ENCODE assay signal across 9 cellular contexts in genomic region chr10:45373783-45374450, GRCh38. TPM values are rescaled to one million over a fixed set of nuclear protein-coding genes. Genes with fewer than 3 reads are reported as not detected.
DNase-seq lines count a peak whose midpoint lies in the region; ATAC-seq, FAIRE-seq and TF ChIP-seq lines count a peak whose summit lies in the region.
"Had no signal": no experiment of that assay in that cellular context is flagged by ENCODE, and none has a peak within 500 bp of the region (broad histone marks: within the 10 kb centered on the region; RNA-seq: fewer than 3 reads in every experiment).

Gene ALOX5, plus strand, starts transcription at chr10:45374216. Its CDS starts 64 bp downstream, at chr10:45374280.

- H4K20me1 ChIP-seq in OCI-LY7 (ENCODE audit: insufficient read depth, low read length), result peaks cover 30% of the 10 kb centered on the region
- no peaks in the 10 kb centered on the region for H4K20me1 ChIP-seq in GM12878 (ENCODE audit: control insufficient read depth, insufficient read depth)
- no peaks in the 10 kb centered on the region for H4K20me1 ChIP-seq in keratinocyte (ENCODE audit: control insufficient read depth, extremely low read depth, insufficient read depth, low read length)

- in situ Hi-C loops in GM12878 (cut with MboI), result no loop called here

- H3K9me3 Mint-ChIP-seq in stimulated activated effector memory CD8-positive, alpha-beta T cell treated with anti-CD3 and anti-CD28 coated beads, Interleukin-12 subunit alpha, Interleukin-12 subunit beta, amount 100 ng/mL, for 72 hours, result no peaks in the 10 kb centered on the region

- BruUV-seq in OCI-LY7 (replicated peaks; lab: Mats Ljungman, UMichigan) (no TSS peak), GM12878 (replicated peaks; lab: Mats Ljungman, UMichigan) (no TSS peak)

- peak; percentile 52 for FAIRE-seq in GM12878 (lab: Jason Lieb, UNC)
- no peak for FAIRE-seq in keratinocyte (lab: Jason Lieb, UNC)

- peak within 1 kb of the TSS; percentile 98 for H3K27ac ChIP-seq in OCI-LY7 (ENCODE audit: low read depth, low read length, poor library complexity, severe bottlenecking)
- peak within 1 kb of the TSS; percentile 74 for H3K27ac ChIP-seq in GM12878 (ENCODE audit: control insufficient read depth, insufficient read depth)
- H3K27ac ChIP-seq in keratinocyte (ENCODE audit: control insufficient read depth, insufficient read depth, low read length), result no peak within 1 kb of the TSS
- H3K27ac ChIP-seq: SJSA1 had no signal

- no peaks in the 10 kb centered on the region for H3K9me1 ChIP-seq in keratinocyte (ENCODE audit: control insufficient read depth, extremely low read depth, insufficient read depth, low read length)

- no peak within 1 kb of the TSS for H3K27ac Mint-ChIP-seq in stimulated activated effector memory CD8-positive, alpha-beta T cell treated with anti-CD3 and anti-CD28 coated beads, Interleukin-12 subunit alpha, Interleukin-12 subunit beta, amount 100 ng/mL, for 72 hours

- H2AFZ ChIP-seq in OCI-LY7 (ENCODE audit: low read length) (peak within 1 kb of the TSS; percentile 0; the same call in 1 of the 2 replicates), GM12878 (ENCODE audit: control insufficient read depth, low read depth, low read length) (peak within 1 kb of the TSS; percentile 55), keratinocyte (ENCODE audit: control insufficient read depth, low read length) (peak within 1 kb of the TSS; percentile 19)

- RAD21 ChIA-PET in GM12878 (lab: Charles Lee; ENCODE audit: unreplicated experiment), result interaction anchor here (0.9 kb wide), 1 partner anchor 35 kb away, joined by 3 read pairs; no protein-coding TSS in a partner anchor

- no peaks in the 10 kb centered on the region for H3K9me2 ChIP-seq in OCI-LY7 (ENCODE audit: insufficient read depth, low read length)

- peak; percentile 49 for TF ChIP-seq POLR2A in GM12878 (IDR thresholded peaks at IDR 0.05; ENCODE audit: low read depth, low read length)

- peaks cover 63% of the 10 kb centered on the region for H3K4me1 ChIP-seq in OCI-LY7 (ENCODE audit: insufficient read depth, low read length, poor library complexity, severe bottlenecking)
- H3K4me1 ChIP-seq in GM12878 (ENCODE audit: control insufficient read depth, insufficient read depth, low read length), result peaks cover 35% of the 10 kb centered on the region
- H3K4me1 ChIP-seq in keratinocyte (ENCODE audit: control insufficient read depth, extremely low read depth, insufficient read depth, low read length), result peaks cover 16% of the 10 kb centered on the region

- peak within 1 kb of the TSS; percentile 81 for H3K4me3 Mint-ChIP-seq in stimulated activated effector memory CD8-positive, alpha-beta T cell treated with anti-CD3 and anti-CD28 coated beads, Interleukin-12 subunit alpha, Interleukin-12 subunit beta, amount 100 ng/mL, for 72 hours

- H3K4me1 Mint-ChIP-seq in stimulated activated effector memory CD8-positive, alpha-beta T cell treated with anti-CD3 and anti-CD28 coated beads, Interleukin-12 subunit alpha, Interleukin-12 subunit beta, amount 100 ng/mL, for 72 hours, result peaks cover 20% of the 10 kb centered on the region

- peak within 1 kb of the TSS; percentile 99 for H3K4me2 ChIP-seq in OCI-LY7 (ENCODE audit: low read length)
- H3K4me2 ChIP-seq in GM12878 (ENCODE audit: control insufficient read depth, insufficient read depth), result peak within 1 kb of the TSS; percentile 78
- peak within 1 kb of the TSS; percentile 37 for H3K4me2 ChIP-seq in keratinocyte (ENCODE audit: control insufficient read depth, extremely low read depth, insufficient read depth, low read depth, low read length)

- H3K9ac ChIP-seq in GM12878 (ENCODE audit: control insufficient read depth, insufficient read depth, low read length) (peak within 1 kb of the TSS; percentile 65), keratinocyte (ENCODE audit: control insufficient read depth, extremely low read depth, insufficient read depth, low read length) (no peak within 1 kb of the TSS)

- peaks cover 85% of the 10 kb centered on the region for H3K79me2 ChIP-seq in OCI-LY7 (ENCODE audit: insufficient read depth, low read depth, low read length)
- peaks cover 45% of the 10 kb centered on the region for H3K79me2 ChIP-seq in GM12878 (ENCODE audit: control insufficient read depth, insufficient read depth, low read length)
- H3K79me2 ChIP-seq in keratinocyte (ENCODE audit: control insufficient read depth, insufficient read depth, low read length), result no peaks in the 10 kb centered on the region

- dilution Hi-C loops in keratinocyte (cut with MboI; ENCODE audit: extremely low pct_ligation_motif_present, low sequenced_read_pairs), result no loop called here

- SMC1A ChIA-PET in GM12878 (lab: Charles Lee; ENCODE audit: uncharacterized antibody, unreplicated experiment), result no interaction called here

- TF ChIP-seq CTCF in OCI-LY7 (conservative IDR thresholded peaks at IDR 0.05; ENCODE audit: low read length) (no peak), GM12878 (IDR thresholded peaks at IDR 0.05 in 2 of 3, conservative IDR thresholded peaks at IDR 0.05 in 1 of 3; ENCODE audit: control insufficient read depth in 2 of 3, extremely low read depth in 1 of 3, insufficient read depth in 1 of 3, low read depth in 3 of 3, low read length in 3 of 3) (no peak), keratinocyte (optimal IDR thresholded peaks at IDR 0.05 in 1 of 3, IDR thresholded peaks at IDR 0.05 in 1 of 3, conservative IDR thresholded peaks at IDR 0.05 in 1 of 3; ENCODE audit: extremely low read depth in 1 of 3, insufficient read depth in 2 of 3, low read length in 3 of 3) (no peak)

- TF ChIP-seq RAD21 in GM12878 (IDR thresholded peaks at IDR 0.05; ENCODE audit: insufficient read depth, low read depth, low read length), result no peak

- 0% methylated on average over 16 of the region's 60 CpGs for WGBS in GM12878 (ENCODE audit: insufficient coverage, insufficient replicate concordance, low lambda C conversion rate, missing lambda C conversion rate)

- intact Hi-C loops in OCI-LY7 (cut with micrococcal nuclease; ENCODE audit: unreplicated experiment), result loop anchor here (1.0 to 5.0 kb wide), 3 partner anchors 88 to 298 kb away; partner anchors contain the start of gene ZFAND4
- intact Hi-C loops in GM12878 (cut with micrococcal nuclease; ENCODE audit: unreplicated experiment), result loop anchor here (2.0 to 10.0 kb wide), 3 partner anchors 91 to 409 kb away; no protein-coding TSS in a partner anchor

- H3K36me3 Mint-ChIP-seq in stimulated activated effector memory CD8-positive, alpha-beta T cell treated with anti-CD3 and anti-CD28 coated beads, Interleukin-12 subunit alpha, Interleukin-12 subunit beta, amount 100 ng/mL, for 72 hours, result no peaks in the 10 kb centered on the region

- DNase-seq in DMS 273 (lab: John Stamatoyannopoulos, UW; ENCODE audit: unreplicated experiment), result peak; percentile 74
- peak; percentile 88 for DNase-seq in OCI-LY7 (ENCODE audit: low spot score)
- no peak for DNase-seq in GM12878 (ENCODE audit: low read depth, low spot score)
- DNase-seq in keratinocyte (ENCODE audit: low read depth, low spot score), result no peak
- DNase-seq in stimulated activated effector memory CD8-positive, alpha-beta T cell treated with anti-CD3 and anti-CD28 coated beads, Interleukin-12 subunit alpha, Interleukin-12 subunit beta, amount 100 ng/mL, for 72 hours (ENCODE audit: low spot score in 2 of 2), result peak in 1 of 2 donors; percentile 58

- no peak for TF ChIP-seq EP300 in GM12878 (IDR thresholded peaks at IDR 0.05; ENCODE audit: borderline replicate concordance in 1 of 2, control insufficient read depth in 1 of 2, low read depth in 2 of 2, low read length in 2 of 2)

- H3K4me3 ChIP-seq in OCI-LY7 (ENCODE audit: low read depth, low read length, poor library complexity, severe bottlenecking) (peak within 1 kb of the TSS; percentile 89), GM12878 (peak within 1 kb of the TSS; percentile 81), keratinocyte (ENCODE audit: control insufficient read depth in 2 of 3, extremely low read depth in 1 of 3, insufficient read depth in 2 of 3, low read depth in 1 of 3, low read length in 3 of 3) (peak within 1 kb of the TSS in 2 of 3 experiments; percentile 16 to 34)
- H3K4me3 ChIP-seq: SJSA1 had no signal

- H3K27me3 ChIP-seq in GM12878 (replicated peaks in 1 of 2; ENCODE audit: control insufficient read depth in 2 of 2, insufficient read depth in 2 of 2, low read length in 1 of 2) (no peaks in the 10 kb centered on the region), keratinocyte (ENCODE audit: control insufficient read depth, extremely low read depth, insufficient read depth, low read length) (peaks cover 34% of the 10 kb centered on the region)

- H3K9me3 ChIP-seq in OCI-LY7 (ENCODE audit: low read length) (no peaks in the 10 kb centered on the region), GM12878 (replicated peaks; ENCODE audit: control insufficient read depth, insufficient read depth, low read length) (no peaks in the 10 kb centered on the region), keratinocyte (ENCODE audit: control insufficient read depth, low read depth, low read length) (no peaks in the 10 kb centered on the region)
- H3K9me3 ChIP-seq: SJSA1 had no signal

- POLR2A ChIA-PET in OCI-LY7 (lab: Charles Lee), result interaction anchor here (0.6 to 3.3 kb wide), 4 partner anchors 15 to 272 kb away, joined by 3 to 31 read pairs (median 4); no protein-coding TSS in a partner anchor
- POLR2A ChIA-PET in GM12878 (lab: Charles Lee), result no interaction called here

- peaks cover 35% of the 10 kb centered on the region for H3K36me3 ChIP-seq in OCI-LY7 (ENCODE audit: insufficient read depth, low read length)
- H3K36me3 ChIP-seq in GM12878 (ENCODE audit: control insufficient read depth in 2 of 2, insufficient read depth in 2 of 2, low read length in 1 of 2), result no peaks in the 10 kb centered on the region
- H3K36me3 ChIP-seq in keratinocyte (ENCODE audit: control insufficient read depth in 2 of 2, extremely low read depth in 1 of 2, insufficient read depth in 2 of 2, low read length in 2 of 2), result no peaks in the 10 kb centered on the region
- H3K36me3 ChIP-seq: SJSA1 had no signal

- CTCF ChIA-PET in OCI-LY7 (lab: Charles Lee; ENCODE audit: unreplicated experiment) (no interaction called here), GM12878 (lab: Yijun Ruan, JAX) (no interaction called here)

- ATAC-seq in GM19397 (IDR thresholded peaks at IDR 0.05; ENCODE audit: unreplicated experiment), result peak; percentile 61
- ATAC-seq in HG03442 (IDR thresholded peaks at IDR 0.05; ENCODE audit: unreplicated experiment), result peak; percentile 50
- peak; percentile 63 for ATAC-seq in GM12878
- peak; percentile 64 for ATAC-seq in stimulated activated effector memory CD8-positive, alpha-beta T cell treated with anti-CD3 and anti-CD28 coated beads, Interleukin-12 subunit alpha, Interleukin-12 subunit beta, amount 100 ng/mL, for 72 hours
- no peak for ATAC-seq in HG03469 (IDR thresholded peaks at IDR 0.05; ENCODE audit: unreplicated experiment)

RNA-seq across cellular contexts. Expression of gene ALOX5, which starts in this region (rescaled TPM):
- 146 and 164 TPM in 2 replicates for total RNA-seq in OCI-LY7 (2014; rRNA removed; shearing (Covaris generic))
- total RNA-seq in OCI-LY7 (2022) (139 and 169 TPM in 2 replicates), GM12878 (2014; rRNA removed) (67.1 and 72.5 TPM in 2 replicates), GM12878 (2014; rRNA removed; fragmentation: Illumina TruSeq; extraction: Trizol) (29.0 and 29.8 TPM in 2 replicates), GM12878 (2021) (62.4 and 69.0 TPM in 2 replicates)
- 41.8 and 52.8 TPM in 2 replicates for total RNA-seq in GM12878 (2013; cell fraction: nucleolus; rRNA removed)
- 20.4 TPM for polyA plus RNA-seq in GM12878 (2011; ENCODE audit: low read depth)
- polyA plus RNA-seq in GM12878 (2011; rRNA removed) (0.33 and 0.43 TPM in 2 replicates), GM12878 (2014; fragmentation: Illumina TruSeq; extraction: Trizol) (27.6 and 49.5 TPM in 2 replicates), GM12878 (2014; fragmentation: Nextera tagmentation; extraction: Ambion mirVana) (1 to 10 TPM; 3.3 to 6.5 TPM), GM12878 (2014; rRNA removed) (102 and 104 TPM in 2 replicates), GM12878 (2016; fragmentation: Nextera tagmentation; extraction: Ambion mirVana) (10 to 100 TPM; 31.1 to 37.4 TPM), keratinocyte (0.04 TPM in 1 of 3 replicates, not detected in the others)
- 0.55 and 0.76 TPM in 2 replicates for polyA plus RNA-seq in GM12878 (2011; cell fraction: cytosol; rRNA removed)
- polyA plus RNA-seq in GM12878 (2011; cell fraction: nucleus; rRNA removed), result 2.6 and 4.4 TPM in 2 replicates
- 48.8 and 49.2 TPM in 2 replicates for polyA plus RNA-seq in GM12878 (2012)
- polyA minus RNA-seq in GM12878 (2011; rRNA and poly(A)+ RNA removed), result 0.15 and 1.2 TPM in 2 replicates
- not detected in 2 replicates for polyA minus RNA-seq in GM12878 (2011; cell fraction: cytosol; rRNA and poly(A)+ RNA removed)
- polyA minus RNA-seq in GM12878 (2011; cell fraction: nucleus; rRNA and poly(A)+ RNA removed), result 0.24 and 1.4 TPM in 2 replicates
- not detected for polyA plus RNA-seq in keratinocyte (2011; ENCODE audit: low read depth)
- 0.02 TPM in 1 of 2 replicates, not detected in the other for polyA plus RNA-seq in keratinocyte (2011; cell fraction: cytosol; rRNA removed)
- 0.08 TPM in 1 of 2 replicates, not detected in the other for polyA plus RNA-seq in keratinocyte (2011; cell fraction: nucleus; rRNA removed)
- polyA plus RNA-seq in keratinocyte (2012; ENCODE audit: low replicate concordance), result not detected in 2 replicates
- polyA minus RNA-seq in keratinocyte, result not detected in 3 replicates
- not detected for polyA minus RNA-seq in keratinocyte (2011; cell fraction: cytosol; rRNA and poly(A)+ RNA removed)
- not detected in 2 replicates for polyA minus RNA-seq in keratinocyte (2011; cell fraction: nucleus; rRNA and poly(A)+ RNA removed)
- total RNA-seq: SJSA1 had no signal

Comparison
In these comparisons a context has a peak if more than half of its experiments do, and no peak if none do; other contexts are left out.
1. DNase-seq: peak in DMS 273 (single experiment) and OCI-LY7 (single experiment); none in GM12878 (single experiment) and keratinocyte (single experiment).
2. H2AFZ ChIP-seq: peak in every context shown above with its lines; median percentile 55 in GM12878; 19 in keratinocyte; 0 in OCI-LY7.
3. H3K4me2 ChIP-seq: peak in every context shown above with its lines; median percentile 99 in OCI-LY7; 78 in GM12878; 37 in keratinocyte.
4. H3K4me3 ChIP-seq: peak in every context shown above with its lines; median percentile 89 in OCI-LY7; 81 in GM12878; 25 in keratinocyte.